In the genomic region with DNA sequence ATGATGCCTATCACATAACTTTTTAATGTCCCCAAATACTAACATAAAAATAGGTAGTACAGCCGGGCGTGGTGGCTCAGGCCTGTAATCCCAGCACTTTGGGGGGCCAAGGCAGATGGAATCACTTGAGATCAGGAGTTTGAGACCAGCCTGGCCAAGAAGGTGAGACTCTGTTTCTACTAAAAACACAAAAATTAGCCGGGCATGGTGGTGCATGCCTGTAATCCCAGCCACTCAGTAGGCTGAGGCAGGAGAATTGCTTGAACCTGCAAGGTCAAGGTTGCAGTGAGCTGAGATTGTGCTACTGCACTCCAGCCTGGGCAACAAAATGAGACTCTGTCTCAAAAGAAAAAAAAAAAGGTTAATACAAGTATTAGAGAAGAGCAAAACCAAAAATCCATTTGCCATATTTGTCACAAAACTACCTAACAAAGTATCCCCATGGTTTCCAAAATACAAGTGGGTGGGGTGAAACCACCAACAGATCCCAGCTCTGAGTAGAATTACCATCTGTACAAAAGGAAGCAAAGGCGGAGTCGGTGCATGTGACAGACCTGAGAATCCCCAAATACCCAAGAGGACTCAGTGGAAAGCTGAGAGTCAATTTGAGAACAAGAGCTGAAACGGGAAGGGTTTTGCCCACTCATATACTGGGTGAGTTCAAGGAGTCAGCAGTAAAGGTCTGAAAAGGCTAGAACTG, we compare ENCODE assay signal across 9 cellular contexts.
A peak's percentile ranks its signal among the peaks of the same experiment; 100 is the strongest.
DNase-seq lines count a peak whose midpoint lies in the region; ATAC-seq and TF ChIP-seq lines count a peak whose summit lies in the region.
"Had no signal": no experiment of that assay in that cellular context is flagged by ENCODE, and none has a peak within 500 bp of the region (broad histone marks: within the 10 kb centered on the region; RNA-seq: fewer than 3 reads in every experiment).

No MANE protein-coding gene starts in this region.

- peak; percentile 79 for DNase-seq in natural killer cell treated with Interleukin-12 subunit alpha and Interleukin-12 subunit beta and Interleukin-15 and Interleukin-18, amount 100 ng/mL, for 72 hours (ENCODE audit: low spot score)
- DNase-seq in NCI-H1694 treated with DMSO at 0.1 percent for 48 hours (lab: John Stamatoyannopoulos, UW) (no peak), NCI-H69 (lab: John Stamatoyannopoulos, UW) (no peak), breast epithelium (ENCODE audit: low spot score in 2 of 2) (no peak), BE2C (no peak)

- intact Hi-C loops in breast epithelium (cut with DNase I; ENCODE audit: low total_unique reads), result no loop called here

- H3K9me3 Mint-ChIP-seq in T-helper 1 cell treated with Interleukin-12 subunit alpha and Interleukin-12 subunit beta and Interleukin-4 antibody, amounts not matched to agents 30 μg/mL and 1 μg/mL, for 36 hours, result no peaks in the 10 kb centered on the region
- peaks cover 6% of the 10 kb centered on the region for H3K9me3 Mint-ChIP-seq in natural killer cell treated with Interleukin-12 subunit alpha and Interleukin-12 subunit beta and Interleukin-15 and Interleukin-18, amount 100 ng/mL, for 72 hours

- H3K36me3 Mint-ChIP-seq in T-helper 1 cell treated with Interleukin-12 subunit alpha and Interleukin-12 subunit beta and Interleukin-4 antibody, amounts not matched to agents 30 μg/mL and 1 μg/mL, for 36 hours (ENCODE audit: low read depth), result peaks cover 19% of the 10 kb centered on the region
- peaks cover 15% of the 10 kb centered on the region for H3K36me3 Mint-ChIP-seq in natural killer cell treated with Interleukin-12 subunit alpha and Interleukin-12 subunit beta and Interleukin-15 and Interleukin-18, amount 100 ng/mL, for 72 hours

- no peak for TF ChIP-seq POLR2A in breast epithelium (IDR thresholded peaks at IDR 0.05)

- TF ChIP-seq CTCF in breast epithelium (IDR thresholded peaks at IDR 0.05), result no peak
- no peak for TF ChIP-seq CTCF in BE2C (IDR thresholded peaks at IDR 0.05; ENCODE audit: low read depth, low read length)

- no peak overlapping the region for H3K4me3 ChIP-seq in breast epithelium
- no peak overlapping the region for H3K4me3 ChIP-seq in BE2C (ENCODE audit: low read depth, low read length)
- H3K4me3 ChIP-seq: uterus had no signal

- H3K9me3 ChIP-seq in breast epithelium (peaks cover 0 to 6% of the 10 kb centered on the region in 2 donors), BE2C (no peaks in the 10 kb centered on the region)
- H3K9me3 ChIP-seq: uterus had no signal

- peak overlapping the region; percentile 60 for H3K4me3 Mint-ChIP-seq in T-helper 1 cell treated with Interleukin-12 subunit alpha and Interleukin-12 subunit beta and Interleukin-4 antibody, amounts not matched to agents 30 μg/mL and 1 μg/mL, for 36 hours
- H3K4me3 Mint-ChIP-seq in natural killer cell treated with Interleukin-12 subunit alpha and Interleukin-12 subunit beta and Interleukin-15 and Interleukin-18, amount 100 ng/mL, for 72 hours, result peak overlapping the region; percentile 72

- H3K36me3 ChIP-seq in breast epithelium (no peaks in the 10 kb centered on the region), BE2C (no peaks in the 10 kb centered on the region)
- H3K36me3 ChIP-seq: uterus had no signal

- no peak overlapping the region for H3K27ac ChIP-seq in breast epithelium

- no peaks in the 10 kb centered on the region for H3K27me3 ChIP-seq in breast epithelium
- H3K27me3 ChIP-seq in BE2C, result no peaks in the 10 kb centered on the region
- H3K27me3 ChIP-seq: uterus had no signal

- H3K4me1 ChIP-seq in breast epithelium (no peaks in the 10 kb centered on the region), BE2C (peaks cover 11% of the 10 kb centered on the region)
- H3K4me1 ChIP-seq: uterus had no signal

- ATAC-seq in GM18502 (IDR thresholded peaks at IDR 0.05; ENCODE audit: poor library complexity, unreplicated experiment) (peak; percentile 41), GM21786 (IDR thresholded peaks at IDR 0.05; ENCODE audit: unreplicated experiment) (peak; percentile 34)
- peak; percentile 25 to 41 for ATAC-seq in natural killer cell treated with Interleukin-12 subunit alpha and Interleukin-12 subunit beta and Interleukin-15 and Interleukin-18, amount 100 ng/mL, for 72 hours

- peaks cover 81% of the 10 kb centered on the region for H3K4me1 Mint-ChIP-seq in T-helper 1 cell treated with Interleukin-12 subunit alpha and Interleukin-12 subunit beta and Interleukin-4 antibody, amounts not matched to agents 30 μg/mL and 1 μg/mL, for 36 hours (ENCODE audit: low read depth)
- peaks cover 89% of the 10 kb centered on the region in 2 donors for H3K4me1 Mint-ChIP-seq in natural killer cell treated with Interleukin-12 subunit alpha and Interleukin-12 subunit beta and Interleukin-15 and Interleukin-18, amount 100 ng/mL, for 72 hours (ENCODE audit: low read depth in 2 of 2)

- H3K27ac Mint-ChIP-seq in T-helper 1 cell treated with Interleukin-12 subunit alpha and Interleukin-12 subunit beta and Interleukin-4 antibody, amounts not matched to agents 30 μg/mL and 1 μg/mL, for 36 hours, result peak overlapping the region; percentile 95
- peak overlapping the region; percentile 96 to 100 for H3K27ac Mint-ChIP-seq in natural killer cell treated with Interleukin-12 subunit alpha and Interleukin-12 subunit beta and Interleukin-15 and Interleukin-18, amount 100 ng/mL, for 72 hours

- H3K27me3 Mint-ChIP-seq in T-helper 1 cell treated with Interleukin-12 subunit alpha and Interleukin-12 subunit beta and Interleukin-4 antibody, amounts not matched to agents 30 μg/mL and 1 μg/mL, for 36 hours (ENCODE audit: low read depth), result no peaks in the 10 kb centered on the region
- H3K27me3 Mint-ChIP-seq in natural killer cell treated with Interleukin-12 subunit alpha and Interleukin-12 subunit beta and Interleukin-15 and Interleukin-18, amount 100 ng/mL, for 72 hours, result no peaks in the 10 kb centered on the region
